Comparison of ENCODE assay signal across 1 cellular context in the genomic region with DNA sequence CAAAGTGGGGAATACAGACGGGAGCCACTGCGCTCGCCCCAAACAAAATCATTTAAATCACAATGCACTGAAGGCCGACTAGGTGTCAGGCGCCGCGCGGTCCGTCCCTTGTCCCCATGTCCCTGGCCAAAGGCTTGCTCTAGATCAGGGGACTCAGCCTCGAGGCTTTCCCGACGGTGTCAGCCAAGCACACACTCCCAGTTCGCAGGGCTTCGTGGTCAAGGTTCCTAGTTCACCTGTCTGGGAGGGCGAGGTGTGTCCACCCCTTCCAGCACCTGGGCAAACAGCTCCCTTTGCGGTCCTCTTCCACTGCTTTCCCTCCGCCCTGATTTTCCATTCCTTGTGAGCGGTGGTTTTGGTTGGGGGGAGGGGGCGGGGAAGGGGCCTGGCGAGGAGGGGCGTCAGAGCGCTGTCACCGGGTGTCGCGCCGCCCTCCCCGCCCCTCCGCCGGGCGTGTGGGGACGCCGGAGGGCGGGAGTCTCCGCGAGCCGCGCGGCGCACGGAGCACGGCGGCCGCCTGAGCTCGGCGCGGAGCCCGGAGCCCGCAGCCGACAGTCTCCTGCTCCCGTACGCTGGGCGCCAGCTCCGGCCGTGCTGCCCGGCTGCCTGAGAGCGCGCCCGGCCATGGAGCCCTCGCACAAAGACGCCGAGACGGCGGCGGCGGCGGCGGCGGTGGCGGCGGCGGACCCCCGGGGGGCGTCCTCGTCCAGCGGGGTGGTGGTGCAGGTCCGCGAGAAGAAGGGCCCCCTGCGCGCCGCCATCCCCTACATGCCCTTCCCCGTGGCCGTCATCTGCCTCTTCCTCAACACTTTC.
A peak's percentile ranks its signal among the peaks of the same experiment; 100 is the strongest.
TF ChIP-seq lines count a peak whose summit lies in the region.

A gene with protein sequence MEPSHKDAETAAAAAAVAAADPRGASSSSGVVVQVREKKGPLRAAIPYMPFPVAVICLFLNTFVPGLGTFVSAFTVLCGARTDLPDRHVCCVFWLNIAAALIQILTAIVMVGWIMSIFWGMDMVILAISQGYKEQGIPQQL (plus strand): TSS at position 484 of the 813 bp plus-strand sequence. CDS start 141 bp downstream, at position 625.

TF ChIP-seq in HepG2, 621 proteins besides CTCF, POLR2A, EP300 and RAD21 (continued from another document):
- TF ChIP-seq, protein P1, sequence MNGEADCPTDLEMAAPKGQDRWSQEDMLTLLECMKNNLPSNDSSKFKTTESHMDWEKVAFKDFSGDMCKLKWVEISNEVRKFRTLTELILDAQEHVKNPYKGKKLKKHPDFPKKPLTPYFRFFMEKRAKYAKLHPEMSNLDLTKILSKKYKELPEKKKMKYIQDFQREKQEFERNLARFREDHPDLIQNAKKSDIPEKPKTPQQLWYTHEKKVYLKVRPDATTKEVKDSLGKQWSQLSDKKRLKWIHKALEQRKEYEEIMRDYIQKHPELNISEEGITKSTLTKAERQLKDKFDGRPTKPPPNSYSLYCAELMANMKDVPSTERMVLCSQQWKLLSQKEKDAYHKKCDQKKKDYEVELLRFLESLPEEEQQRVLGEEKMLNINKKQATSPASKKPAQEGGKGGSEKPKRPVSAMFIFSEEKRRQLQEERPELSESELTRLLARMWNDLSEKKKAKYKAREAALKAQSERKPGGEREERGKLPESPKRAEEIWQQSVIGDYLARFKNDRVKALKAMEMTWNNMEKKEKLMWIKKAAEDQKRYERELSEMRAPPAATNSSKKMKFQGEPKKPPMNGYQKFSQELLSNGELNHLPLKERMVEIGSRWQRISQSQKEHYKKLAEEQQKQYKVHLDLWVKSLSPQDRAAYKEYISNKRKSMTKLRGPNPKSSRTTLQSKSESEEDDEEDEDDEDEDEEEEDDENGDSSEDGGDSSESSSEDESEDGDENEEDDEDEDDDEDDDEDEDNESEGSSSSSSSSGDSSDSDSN (CRISPR knock-in tag; IDR thresholded peaks at IDR 0.05) = peak; percentile 53; the same call in 1 of the 2 replicates
- TF ChIP-seq ZNF891 (CRISPR knock-in tag; IDR thresholded peaks at IDR 0.05) (no peak), ARNT2 (CRISPR knock-in tag; IDR thresholded peaks at IDR 0.05; ENCODE audit: low read depth) (0 out of 2 replicates have a peak, but pooled peaks have one; percentile 31), SUZ12 (IDR thresholded peaks at IDR 0.05; ENCODE audit: low read depth, low read length) (no peak), HNRNPLL (IDR thresholded peaks at IDR 0.05; ENCODE audit: low read depth, low read length, poor library complexity, severe bottlenecking) (peak; percentile 37), DNMT3B (CRISPR knock-in tag; conservative IDR thresholded peaks at IDR 0.05) (no peak), SP4 (CRISPR knock-in tag; IDR thresholded peaks at IDR 0.05) (0 out of 2 replicates have a peak, but pooled peaks have one; percentile 13), DMAP1 (CRISPR knock-in tag; IDR thresholded peaks at IDR 0.05) (no peak), SPEN (CRISPR knock-in tag; IDR thresholded peaks at IDR 0.05; ENCODE audit: low read depth) (no peak)
- TF ChIP-seq, protein P2, sequence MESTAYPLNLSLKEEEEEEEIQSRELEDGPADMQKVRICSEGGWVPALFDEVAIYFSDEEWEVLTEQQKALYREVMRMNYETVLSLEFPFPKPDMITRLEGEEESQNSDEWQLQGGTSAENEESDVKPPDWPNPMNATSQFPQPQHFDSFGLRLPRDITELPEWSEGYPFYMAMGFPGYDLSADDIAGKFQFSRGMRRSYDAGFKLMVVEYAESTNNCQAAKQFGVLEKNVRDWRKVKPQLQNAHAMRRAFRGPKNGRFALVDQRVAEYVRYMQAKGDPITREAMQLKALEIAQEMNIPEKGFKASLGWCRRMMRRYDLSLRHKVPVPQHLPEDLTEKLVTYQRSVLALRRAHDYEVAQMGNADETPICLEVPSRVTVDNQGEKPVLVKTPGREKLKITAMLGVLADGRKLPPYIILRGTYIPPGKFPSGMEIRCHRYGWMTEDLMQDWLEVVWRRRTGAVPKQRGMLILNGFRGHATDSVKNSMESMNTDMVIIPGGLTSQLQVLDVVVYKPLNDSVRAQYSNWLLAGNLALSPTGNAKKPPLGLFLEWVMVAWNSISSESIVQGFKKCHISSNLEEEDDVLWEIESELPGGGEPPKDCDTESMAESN (CRISPR knock-in tag; conservative IDR thresholded peaks at IDR 0.05) = 0 out of 2 replicates have a peak, but pooled peaks have one; percentile 27
- TF ChIP-seq, protein P3, sequence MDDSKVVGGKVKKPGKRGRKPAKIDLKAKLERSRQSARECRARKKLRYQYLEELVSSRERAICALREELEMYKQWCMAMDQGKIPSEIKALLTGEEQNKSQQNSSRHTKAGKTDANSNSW (CRISPR knock-in tag; IDR thresholded peaks at IDR 0.05; ENCODE audit: borderline replicate concordance) = no peak
- TF ChIP-seq, protein P4, sequence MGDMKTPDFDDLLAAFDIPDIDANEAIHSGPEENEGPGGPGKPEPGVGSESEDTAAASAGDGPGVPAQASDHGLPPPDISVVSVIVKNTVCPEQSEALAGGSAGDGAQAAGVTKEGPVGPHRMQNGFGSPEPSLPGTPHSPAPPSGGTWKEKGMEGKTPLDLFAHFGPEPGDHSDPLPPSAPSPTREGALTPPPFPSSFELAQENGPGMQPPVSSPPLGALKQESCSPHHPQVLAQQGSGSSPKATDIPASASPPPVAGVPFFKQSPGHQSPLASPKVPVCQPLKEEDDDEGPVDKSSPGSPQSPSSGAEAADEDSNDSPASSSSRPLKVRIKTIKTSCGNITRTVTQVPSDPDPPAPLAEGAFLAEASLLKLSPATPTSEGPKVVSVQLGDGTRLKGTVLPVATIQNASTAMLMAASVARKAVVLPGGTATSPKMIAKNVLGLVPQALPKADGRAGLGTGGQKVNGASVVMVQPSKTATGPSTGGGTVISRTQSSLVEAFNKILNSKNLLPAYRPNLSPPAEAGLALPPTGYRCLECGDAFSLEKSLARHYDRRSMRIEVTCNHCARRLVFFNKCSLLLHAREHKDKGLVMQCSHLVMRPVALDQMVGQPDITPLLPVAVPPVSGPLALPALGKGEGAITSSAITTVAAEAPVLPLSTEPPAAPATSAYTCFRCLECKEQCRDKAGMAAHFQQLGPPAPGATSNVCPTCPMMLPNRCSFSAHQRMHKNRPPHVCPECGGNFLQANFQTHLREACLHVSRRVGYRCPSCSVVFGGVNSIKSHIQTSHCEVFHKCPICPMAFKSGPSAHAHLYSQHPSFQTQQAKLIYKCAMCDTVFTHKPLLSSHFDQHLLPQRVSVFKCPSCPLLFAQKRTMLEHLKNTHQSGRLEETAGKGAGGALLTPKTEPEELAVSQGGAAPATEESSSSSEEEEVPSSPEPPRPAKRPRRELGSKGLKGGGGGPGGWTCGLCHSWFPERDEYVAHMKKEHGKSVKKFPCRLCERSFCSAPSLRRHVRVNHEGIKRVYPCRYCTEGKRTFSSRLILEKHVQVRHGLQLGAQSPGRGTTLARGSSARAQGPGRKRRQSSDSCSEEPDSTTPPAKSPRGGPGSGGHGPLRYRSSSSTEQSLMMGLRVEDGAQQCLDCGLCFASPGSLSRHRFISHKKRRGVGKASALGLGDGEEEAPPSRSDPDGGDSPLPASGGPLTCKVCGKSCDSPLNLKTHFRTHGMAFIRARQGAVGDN (CRISPR knock-in tag; IDR thresholded peaks at IDR 0.05) = 0 out of 2 replicates have a peak, but pooled peaks have one; percentile 16
- TF ChIP-seq, protein P5, sequence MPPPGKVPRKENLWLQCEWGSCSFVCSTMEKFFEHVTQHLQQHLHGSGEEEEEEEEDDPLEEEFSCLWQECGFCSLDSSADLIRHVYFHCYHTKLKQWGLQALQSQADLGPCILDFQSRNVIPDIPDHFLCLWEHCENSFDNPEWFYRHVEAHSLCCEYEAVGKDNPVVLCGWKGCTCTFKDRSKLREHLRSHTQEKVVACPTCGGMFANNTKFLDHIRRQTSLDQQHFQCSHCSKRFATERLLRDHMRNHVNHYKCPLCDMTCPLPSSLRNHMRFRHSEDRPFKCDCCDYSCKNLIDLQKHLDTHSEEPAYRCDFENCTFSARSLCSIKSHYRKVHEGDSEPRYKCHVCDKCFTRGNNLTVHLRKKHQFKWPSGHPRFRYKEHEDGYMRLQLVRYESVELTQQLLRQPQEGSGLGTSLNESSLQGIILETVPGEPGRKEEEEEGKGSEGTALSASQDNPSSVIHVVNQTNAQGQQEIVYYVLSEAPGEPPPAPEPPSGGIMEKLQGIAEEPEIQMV (CRISPR knock-in tag; IDR thresholded peaks at IDR 0.05; ENCODE audit: low read depth) = 0 out of 2 replicates have a peak, but pooled peaks have one; percentile 52
